17 cellular contexts compared by ENCODE assay signal in the genomic region with DNA sequence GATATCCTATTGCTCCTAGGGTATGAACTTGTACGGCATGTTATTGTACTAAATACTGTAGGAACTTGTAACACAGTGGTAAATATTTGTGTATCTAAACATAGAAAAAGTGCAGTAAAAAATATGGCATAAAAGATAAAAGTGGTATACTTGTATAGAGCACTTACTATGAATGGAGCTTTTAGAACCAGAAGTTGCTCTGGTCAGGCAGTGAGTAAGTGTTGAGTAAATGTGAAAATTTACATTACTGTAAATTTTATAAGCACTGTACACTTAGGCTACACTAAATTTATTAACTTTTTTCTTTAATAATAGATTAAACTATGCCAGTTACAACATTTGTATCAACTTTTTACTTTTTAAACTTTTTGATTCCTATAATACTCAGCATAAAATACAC.
DNase-seq lines count a peak whose midpoint lies in the region; ATAC-seq, FAIRE-seq and TF ChIP-seq lines count a peak whose summit lies in the region.
"Had no signal": no experiment of that assay in that cellular context is flagged by ENCODE, and none has a peak within 500 bp of the region (broad histone marks: within the 10 kb centered on the region; RNA-seq: fewer than 3 reads in every experiment).

No MANE protein-coding gene starts in this region.

- H3K9me3 ChIP-seq in HCT116 (ENCODE audit: control insufficient read depth in 1 of 2, insufficient read depth in 1 of 2, low read depth in 1 of 2, low read length in 2 of 2), result no peaks in the 10 kb centered on the region

- peaks cover 20% of the 10 kb centered on the region; the same call in 1 of the 2 replicates for H3K79me2 ChIP-seq in HCT116 (ENCODE audit: insufficient read depth, low read length)

- RAD21 ChIA-PET in HCT116 (lab: Charles Lee; ENCODE audit: low non-redundant PET in 1 of 2, low total read pairs in 2 of 2, uncharacterized antibody in 2 of 2, unreplicated experiment in 2 of 2), result interaction anchor here in 1 of 2 experiments (0.6 kb wide), 1 partner anchor 218 kb away, joined by 3 read pairs; no protein-coding TSS in a partner anchor

- H3K9ac ChIP-seq in HCT116 (ENCODE audit: low read length), result no peak overlapping the region

- no peak overlapping the region for H3K27ac ChIP-seq in HCT116 (ENCODE audit: low read depth, low read length)

- intact Hi-C loops in HCT116 (cut with micrococcal nuclease), result no loop called here

- no peaks in the 10 kb centered on the region for H3K36me3 ChIP-seq in HCT116 (ENCODE audit: control insufficient read depth in 1 of 2, insufficient read depth in 2 of 2, low read length in 2 of 2)

- ATAC-seq in HCT116 (no peak), HG02973 (IDR thresholded peaks at IDR 0.05; ENCODE audit: unreplicated experiment) (no peak)

- H3K27me3 ChIP-seq in HCT116 (ENCODE audit: insufficient read depth, low read length), result no peaks in the 10 kb centered on the region

- peak overlapping the region; percentile 28; the same call in 1 of the 2 replicates for H3K4me2 ChIP-seq in HCT116 (ENCODE audit: low read length)

- H2AFZ ChIP-seq in HCT116 (ENCODE audit: low read depth, low read length, poor library complexity, severe bottlenecking), result no peak overlapping the region

- DNase-seq in HCT116 (ENCODE audit: low read depth, low spot score), result no peak
- DNase-seq in D721Med (ENCODE audit: insufficient read length, low spot score), result no peak
- no peak for DNase-seq in NOMO-1 (lab: John Stamatoyannopoulos, UW; ENCODE audit: unreplicated experiment in 2 of 2)
- DNase-seq: 8988T; C1 segment of cervical spinal cord; Calu3; CD4-positive, alpha-beta T cell; DMS153; DMS79 treated with DMSO at 0.1 percent for 48 hours; GF-D8; Kasumi-1; KBM-7 had no signal

- no TSS peak for BruUV-seq in HCT116 (replicated peaks; lab: Mats Ljungman, UMichigan)

- H3K4me1 ChIP-seq in HCT116 (ENCODE audit: control insufficient read depth in 1 of 2, insufficient read depth in 2 of 2, low read length in 2 of 2), result peaks cover 14 to 25% of the 10 kb centered on the region in 2 experiments; a peak in 3 of 4 replicates

- TF ChIP-seq POLR2A in HCT116 (IDR thresholded peaks at IDR 0.05; ENCODE audit: borderline replicate concordance, extremely low read depth, insufficient read depth, insufficient read length), result no peak

- H3K9me2 ChIP-seq in HCT116 (ENCODE audit: insufficient read depth), result no peaks in the 10 kb centered on the region

- no peak for TF ChIP-seq CTCF in HCT116 (IDR thresholded peaks at IDR 0.05 in 2 of 3, conservative IDR thresholded peaks at IDR 0.05 in 1 of 3; ENCODE audit: borderline replicate concordance in 1 of 3, insufficient read depth in 1 of 3, low read depth in 2 of 3, low read length in 2 of 3)
- no peak for TF ChIP-seq CTCF in D721Med (IDR thresholded peaks at IDR 0.05; ENCODE audit: insufficient read depth, missing control alignments)

- CTCF ChIA-PET in HCT116 (lab: Charles Lee), result no interaction called here

- FAIRE-seq in A204.1 (lab: Jason Lieb, UNC) (peak; percentile 84), TTC549 (lab: Jason Lieb, UNC) (peak; percentile 60), endometrium (lab: Jason Lieb, UNC) (peak; percentile 4), D721Med (lab: Jason Lieb, UNC) (no peak)
- FAIRE-seq: H1 had no signal

- no peak for TF ChIP-seq RAD21 in HCT116 (IDR thresholded peaks at IDR 0.05; ENCODE audit: low read depth)

- no peak overlapping the region for H3K4me3 ChIP-seq in HCT116 (replicated peaks in 1 of 2; ENCODE audit: low read depth in 1 of 2, low read length in 2 of 2)

- H4K20me1 ChIP-seq in HCT116 (ENCODE audit: insufficient read depth), result no peaks in the 10 kb centered on the region; the same call in 1 of the 2 replicates

- POLR2A ChIA-PET in HCT116 (lab: Charles Lee), result no interaction called here

TF ChIP-seq in HCT116, 20 proteins besides CTCF, POLR2A, EP300 and RAD21:
- TF ChIP-seq, protein P1, sequence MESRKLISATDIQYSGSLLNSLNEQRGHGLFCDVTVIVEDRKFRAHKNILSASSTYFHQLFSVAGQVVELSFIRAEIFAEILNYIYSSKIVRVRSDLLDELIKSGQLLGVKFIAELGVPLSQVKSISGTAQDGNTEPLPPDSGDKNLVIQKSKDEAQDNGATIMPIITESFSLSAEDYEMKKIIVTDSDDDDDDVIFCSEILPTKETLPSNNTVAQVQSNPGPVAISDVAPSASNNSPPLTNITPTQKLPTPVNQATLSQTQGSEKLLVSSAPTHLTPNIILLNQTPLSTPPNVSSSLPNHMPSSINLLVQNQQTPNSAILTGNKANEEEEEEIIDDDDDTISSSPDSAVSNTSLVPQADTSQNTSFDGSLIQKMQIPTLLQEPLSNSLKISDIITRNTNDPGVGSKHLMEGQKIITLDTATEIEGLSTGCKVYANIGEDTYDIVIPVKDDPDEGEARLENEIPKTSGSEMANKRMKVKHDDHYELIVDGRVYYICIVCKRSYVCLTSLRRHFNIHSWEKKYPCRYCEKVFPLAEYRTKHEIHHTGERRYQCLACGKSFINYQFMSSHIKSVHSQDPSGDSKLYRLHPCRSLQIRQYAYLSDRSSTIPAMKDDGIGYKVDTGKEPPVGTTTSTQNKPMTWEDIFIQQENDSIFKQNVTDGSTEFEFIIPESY (IDR thresholded peaks at IDR 0.05; ENCODE audit: extremely low read depth, insufficient replicate concordance, low read length), result no peak
- TF ChIP-seq EZH2 (IDR thresholded peaks at IDR 0.05), result no peak
- no peak for TF ChIP-seq YY1 (IDR thresholded peaks at IDR 0.05; ENCODE audit: extremely low read depth, insufficient replicate concordance, low read depth, low read length)
- TF ChIP-seq EGR1 (IDR thresholded peaks at IDR 0.05; ENCODE audit: low read depth), result no peak
- no peak for TF ChIP-seq SRF (IDR thresholded peaks at IDR 0.05; ENCODE audit: low read depth)
- TF ChIP-seq, protein P2, sequence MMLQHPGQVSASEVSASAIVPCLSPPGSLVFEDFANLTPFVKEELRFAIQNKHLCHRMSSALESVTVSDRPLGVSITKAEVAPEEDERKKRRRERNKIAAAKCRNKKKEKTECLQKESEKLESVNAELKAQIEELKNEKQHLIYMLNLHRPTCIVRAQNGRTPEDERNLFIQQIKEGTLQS (IDR thresholded peaks at IDR 0.05), result no peak
- TF ChIP-seq TCF7L2 (IDR thresholded peaks at IDR 0.05; ENCODE audit: borderline replicate concordance, extremely low read depth, insufficient read depth, insufficient read length), result no peak
- TF ChIP-seq POLR2AphosphoS5 (IDR thresholded peaks at IDR 0.05; ENCODE audit: low read depth, low read length), result no peak
- no peak for TF ChIP-seq ZFX (IDR thresholded peaks at IDR 0.05)
- TF ChIP-seq CEBPB (IDR thresholded peaks at IDR 0.05; ENCODE audit: low read depth), result no peak
- no peak for TF ChIP-seq CBX3 (IDR thresholded peaks at IDR 0.05; ENCODE audit: low read depth)
- TF ChIP-seq EZH2phosphoT487 (IDR thresholded peaks at IDR 0.05; ENCODE audit: borderline replicate concordance), result no peak
- TF ChIP-seq ZNF274 (IDR thresholded peaks at IDR 0.05; ENCODE audit: low read depth, low read length), result no peak
